In genomic region chr17:18183334-18184142, GRCh38 we compare ENCODE assay signal across 8 cellular contexts. TPM values are rescaled to one million over a fixed set of nuclear protein-coding genes. Genes with fewer than 3 reads are reported as not detected.
DNase-seq lines count a peak whose midpoint lies in the region; ATAC-seq and TF ChIP-seq lines count a peak whose summit lies in the region.

TSS of gene ALKBH5 (plus strand) at chr17:18183828. CDS start at chr17:18184244, 416 bp downstream.

- intact Hi-C loops in Right ventricle myocardium inferior (cut with DNase I) (loop anchor here (1.0 to 5.0 kb wide), 3 partner anchors 34 to 96 kb away; partner anchors contain the start of gene DRG2), ovary (cut with DNase I) (no loop called here), thyroid gland (cut with DNase I) (no loop called here)

- H3K9me3 ChIP-seq in ovary, result no peaks in the 10 kb centered on the region
- no peaks in the 10 kb centered on the region for H3K9me3 ChIP-seq in thyroid gland

- H3K27me3 ChIP-seq in ovary (no peaks in the 10 kb centered on the region), thyroid gland (no peaks in the 10 kb centered on the region)

- TF ChIP-seq CTCF in GM12874 (IDR thresholded peaks at IDR 0.05; ENCODE audit: insufficient read depth, low read depth, low read length) (peak; percentile 52), ovary (IDR thresholded peaks at IDR 0.05) (peak; percentile 6 to 43 (median 8)), thyroid gland (IDR thresholded peaks at IDR 0.05) (peak in 2 of 6 experiments; percentile 11 to 29)

- H3K4me3 ChIP-seq in ovary, result peak within 1 kb of the TSS; percentile 95
- peak within 1 kb of the TSS; percentile 73 to 97 (median 80) for H3K4me3 ChIP-seq in thyroid gland (replicated peaks in 1 of 3)

- peaks cover 21% of the 10 kb centered on the region for H3K4me1 ChIP-seq in ovary (ENCODE audit: insufficient read depth)
- H3K4me1 ChIP-seq in thyroid gland, result peaks cover 40 to 43% of the 10 kb centered on the region in 2 donors

- H3K27ac ChIP-seq in ovary (peak within 1 kb of the TSS; percentile 73 to 94), thyroid gland (peak within 1 kb of the TSS; percentile 97 to 99 (median 99))

- 0 to 1% (median 1%) methylated on average over 50 to 98 of the region's 98 CpGs for WGBS in ovary, 3 donors
- WGBS in thyroid gland, 2 donors, result 0 to 1% methylated on average over 27 to 58 of the region's 98 CpGs

- TF ChIP-seq EP300 in ovary (IDR thresholded peaks at IDR 0.05), result peak; percentile 66

- TF ChIP-seq POLR2A in ovary (IDR thresholded peaks at IDR 0.05) (peak; percentile 99), thyroid gland (IDR thresholded peaks at IDR 0.05) (peak; percentile 93 to 96)

- no peaks in the 10 kb centered on the region for H3K36me3 ChIP-seq in ovary
- no peaks in the 10 kb centered on the region for H3K36me3 ChIP-seq in thyroid gland

- DNase-seq in NCI-H1417 (lab: John Stamatoyannopoulos, UW), result peak; percentile 94 to 98 (median 94)
- peak; percentile 100 for DNase-seq in SW 1271 (lab: John Stamatoyannopoulos, UW)
- peak; percentile 91 for DNase-seq in activated naive CD8-positive, alpha-beta T cell treated with anti-CD3 and anti-CD28 coated beads, Interleukin-2, amount 50 U/mL, for 16 hours (ENCODE audit: low read depth, low spot score)
- DNase-seq in Right ventricle myocardium inferior (ENCODE audit: missing footprints), result peak; percentile 99
- peak; percentile 96 to 98 (median 97) for DNase-seq in ovary
- DNase-seq in thyroid gland, result peak; percentile 98

- ATAC-seq in HG02763 (IDR thresholded peaks at IDR 0.05; ENCODE audit: unreplicated experiment), result peak; percentile 78
- peak; percentile 93 for ATAC-seq in Right ventricle myocardium inferior

RNA-seq across cellular contexts. Expression of gene ALKBH5, which starts in this region (rescaled TPM):
- 183 TPM for total RNA-seq in Right ventricle myocardium inferior
- 100 to 1,000 TPM in 5 of 7 donors, 10 to 100 TPM in 2; 51.5 to 137 (median 105) TPM for total RNA-seq in ovary
- polyA plus RNA-seq in ovary, result 10 to 100 TPM; 39.6 to 54.4 TPM
- 100 to 1,000 TPM; 123 to 169 (median 159) TPM for total RNA-seq in thyroid gland

Comparison
In these comparisons a context has a peak if more than half of its experiments do, and no peak if none do; other contexts are left out.
1. Peak in every context shown above with its lines: DNase-seq, ATAC-seq, H3K4me3 ChIP-seq and H3K27ac ChIP-seq.